ENCODE assay signal across 17 cellular contexts in the genomic region with DNA sequence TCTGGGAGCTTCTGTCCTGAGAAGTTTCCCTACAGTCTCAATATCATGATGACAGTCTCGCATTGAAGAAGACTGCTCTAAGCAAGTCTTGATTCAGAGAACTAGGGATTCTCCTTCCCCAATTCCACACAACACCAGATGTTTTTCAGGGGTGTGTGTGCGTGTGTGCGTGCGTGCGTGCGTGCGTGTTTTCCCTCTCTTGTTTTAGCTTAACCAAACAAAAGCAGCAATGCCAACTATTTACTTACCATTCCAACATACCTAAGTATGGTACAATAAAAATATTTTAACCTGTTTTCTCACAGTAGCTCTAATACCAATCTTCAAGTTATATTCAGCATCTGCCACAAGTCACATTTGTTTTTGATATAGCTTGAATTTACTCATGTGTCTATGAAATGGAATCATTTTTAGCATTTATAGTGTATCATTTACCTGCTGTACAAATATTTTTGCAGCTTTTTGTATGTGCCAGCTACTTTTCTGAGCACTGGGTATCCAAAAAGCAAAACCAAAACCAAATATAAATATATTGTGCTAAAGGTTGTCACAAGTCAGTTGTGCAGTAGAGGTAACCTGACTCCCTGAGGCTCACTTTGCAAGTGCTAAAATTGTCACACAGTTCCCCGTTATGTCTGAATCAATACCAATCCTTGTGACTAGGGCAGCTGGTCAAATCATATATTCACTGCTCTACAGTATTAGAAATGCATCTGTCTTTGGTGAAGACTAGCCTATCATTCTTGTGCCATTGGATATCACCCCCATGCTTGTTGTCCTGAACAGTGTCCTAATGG.
"Had no signal": no experiment of that assay in that cellular context is flagged by ENCODE, and none has a peak within 500 bp of the region (broad histone marks: within the 10 kb centered on the region; RNA-seq: fewer than 3 reads in every experiment).

No MANE protein-coding gene starts in this region.

- H3K27ac ChIP-seq: colonic mucosa, esophagus squamous epithelium, left ventricle myocardium inferior, lower lobe of right lung had no signal

- H3K36me3 ChIP-seq: colonic mucosa, esophagus squamous epithelium, left ventricle myocardium inferior, lower lobe of right lung, neutrophil had no signal

- H3K4me1 Mint-ChIP-seq: memory B cell, naive B cell had no signal

- H3K9me3 Mint-ChIP-seq: memory B cell, naive B cell, type B pancreatic cell had no signal

- DNase-seq: colonic mucosa; dermis blood vessel endothelial cell; esophagus squamous epithelium; foreskin fibroblast; kidney; left cardiac atrium; left ventricle myocardium inferior; lower lobe of right lung; midbrain; naive B cell; small intestine; stimulated activated CD4-positive, alpha-beta T cell treated with anti-CD3 and anti-CD28 coated beads, Interleukin-12 subunit alpha, Interleukin-12 subunit beta, amount 100 ng/mL, for 4 hours; stimulated activated naive CD4-positive, alpha-beta T cell had no signal

- H3K4me3 Mint-ChIP-seq: memory B cell, naive B cell, type B pancreatic cell had no signal

- H3K27me3 ChIP-seq: colonic mucosa, esophagus squamous epithelium, neutrophil had no signal

- H3K27me3 Mint-ChIP-seq: naive B cell had no signal

- H3K4me1 ChIP-seq: esophagus squamous epithelium had no signal

- ATAC-seq: left cardiac atrium, lower lobe of right lung, sciatic nerve had no signal

- H3K9me3 ChIP-seq: colonic mucosa, esophagus squamous epithelium, left ventricle myocardium inferior, lower lobe of right lung, neutrophil had no signal

- H3K36me3 Mint-ChIP-seq: memory B cell, naive B cell, type B pancreatic cell had no signal

- H3K27ac Mint-ChIP-seq: memory B cell, naive B cell, type B pancreatic cell had no signal

- H3K4me3 ChIP-seq: colonic mucosa, esophagus squamous epithelium, left ventricle myocardium inferior, lower lobe of right lung had no signal
